8 cellular contexts compared by ENCODE assay signal in the genomic region with DNA sequence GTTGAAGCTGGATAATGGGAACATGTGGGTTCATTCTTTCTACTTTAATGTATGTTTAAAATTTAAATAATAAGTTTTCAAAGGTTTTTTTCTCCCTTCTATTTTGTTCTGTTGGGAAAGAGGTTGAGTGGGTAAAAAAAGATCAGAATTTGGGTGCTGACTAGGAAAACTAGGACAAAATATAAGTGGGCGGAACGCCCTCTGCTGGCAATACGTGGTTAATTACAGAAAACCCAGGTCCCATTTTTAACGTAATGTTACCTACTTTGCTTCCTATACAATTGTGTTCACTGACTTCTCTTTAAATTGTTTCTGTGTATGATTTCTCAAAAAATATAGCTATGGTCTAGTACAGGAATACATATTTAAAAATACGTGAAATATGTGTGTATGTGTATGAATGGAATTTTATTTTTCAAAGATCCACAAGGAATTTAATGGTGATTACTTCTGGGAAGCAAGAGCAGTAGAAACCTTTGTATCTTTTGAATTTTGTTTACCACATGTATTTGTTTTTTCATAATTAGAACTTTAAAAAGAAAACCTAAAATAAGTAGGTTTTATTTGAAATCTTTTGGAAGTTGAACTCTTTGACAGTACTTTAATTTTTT. TPM values are rescaled to one million over a fixed set of nuclear protein-coding genes. Genes with fewer than 3 reads are reported as not detected.
DNase-seq lines count a peak whose midpoint lies in the region; ATAC-seq and TF ChIP-seq lines count a peak whose summit lies in the region.

No MANE protein-coding gene starts in this region.

- no peaks in the 10 kb centered on the region for H3K27me3 Mint-ChIP-seq in osteocyte (ENCODE audit: unreplicated experiment)

- no peak overlapping the region for H3K4me3 Mint-ChIP-seq in osteocyte (ENCODE audit: unreplicated experiment)

- H3K27me3 ChIP-seq in BJ (ENCODE audit: control insufficient read depth, insufficient read depth, low read length) (no peaks in the 10 kb centered on the region), vagina (no peaks in the 10 kb centered on the region)

- H3K9me3 Mint-ChIP-seq in osteocyte (ENCODE audit: unreplicated experiment), result peaks cover 6% of the 10 kb centered on the region

- no peaks in the 10 kb centered on the region for H3K9me3 ChIP-seq in vagina

- H3K36me3 Mint-ChIP-seq in osteocyte (ENCODE audit: unreplicated experiment), result peaks cover 39% of the 10 kb centered on the region

- peaks cover 28% of the 10 kb centered on the region for H3K4me1 ChIP-seq in vagina

- no peak overlapping the region for H3K27ac ChIP-seq in vagina

- TF ChIP-seq CTCF in BJ (IDR thresholded peaks at IDR 0.05; ENCODE audit: insufficient read depth, low read depth, low read length) (peak; percentile 73), fibroblast of the aortic adventitia (IDR thresholded peaks at IDR 0.05; ENCODE audit: insufficient read depth, low read length) (peak; percentile 68), osteocyte (IDR thresholded peaks at IDR 0.05) (peak; percentile 83), vagina (IDR thresholded peaks at IDR 0.05) (peak; percentile 54 to 70 (median 63))

- H3K4me3 ChIP-seq in BJ (ENCODE audit: low read depth, low read length) (no peak overlapping the region), fibroblast of the aortic adventitia (ENCODE audit: low read depth, low read length) (no peak overlapping the region), vagina (no peak overlapping the region)

- no peak for TF ChIP-seq POLR2A in vagina (IDR thresholded peaks at IDR 0.05)

- peaks cover 14% of the 10 kb centered on the region for H3K4me1 Mint-ChIP-seq in osteocyte (ENCODE audit: unreplicated experiment)

- DNase-seq in BJ (ENCODE audit: low read depth) (no peak), H4 (ENCODE audit: low spot score) (peak; percentile 7), OCI-M1 (lab: John Stamatoyannopoulos, UW) (peak; percentile 83), activated T-helper 1 cell treated with Interleukin-2 at 50 U/mL for 16 hours (ENCODE audit: low read depth) (peak; percentile 29), fibroblast of the aortic adventitia (ENCODE audit: low read depth) (peak; percentile 71), osteocyte (ENCODE audit: extremely low spot score, unreplicated experiment) (no peak), vagina (ENCODE audit: extremely low spot score in 2 of 2) (no peak)

- peaks cover 6% of the 10 kb centered on the region; the same call in 1 of the 2 replicates for H3K36me3 ChIP-seq in BJ (ENCODE audit: control insufficient read depth, insufficient read depth, low read length)
- H3K36me3 ChIP-seq in vagina, result peaks cover 0 to 38% of the 10 kb centered on the region in 2 donors

- intact Hi-C loops in vagina (cut with DNase I), result no loop called here

- no peak overlapping the region for H3K27ac Mint-ChIP-seq in osteocyte (ENCODE audit: unreplicated experiment)

- ATAC-seq in GM18517 (IDR thresholded peaks at IDR 0.05; ENCODE audit: unreplicated experiment), result no peak

- CTCF ChIA-PET in BJ (lab: Yijun Ruan, JAX), result interaction anchor here (0.6 to 2.4 kb wide), 11 partner anchors 9 to 385 kb away, joined by 3 to 17 read pairs (median 5); partner anchors contain the start of genes ECD, FAM149B1 and P4HA1

- POLR2A ChIA-PET in BJ (lab: Charles Lee), result no interaction called here

RNA-seq across cellular contexts. Expression of gene ECD, which starts 8.7 kb away (rescaled TPM):
- 25.4 and 32.7 TPM in 2 replicates for polyA plus RNA-seq in BJ (2011; rRNA removed)
- 13.9 and 16.3 TPM in 2 replicates for polyA minus RNA-seq in BJ (2011; rRNA and poly(A)+ RNA removed)
- total RNA-seq in H4 (2014; rRNA removed; shearing (Covaris generic)), result 41.1 and 49.9 TPM in 2 replicates
- total RNA-seq in fibroblast of the aortic adventitia (ENCODE audit: low replicate concordance) (24.0 and 33.3 TPM in 2 replicates), osteocyte (32.3 and 34.1 TPM in 2 replicates), vagina (26.5 TPM)

RNA-seq across cellular contexts. Expression of gene FAM149B1, which starts 8.8 kb away (rescaled TPM):
- polyA plus RNA-seq in BJ (2011; rRNA removed), result 33.0 and 40.2 TPM in 2 replicates
- polyA minus RNA-seq in BJ (2011; rRNA and poly(A)+ RNA removed), result 21.3 and 26.5 TPM in 2 replicates
- 6.8 and 11.6 TPM in 2 replicates for total RNA-seq in H4 (2014; rRNA removed; shearing (Covaris generic))
- 30.8 and 47.5 TPM in 2 replicates for total RNA-seq in fibroblast of the aortic adventitia (ENCODE audit: low replicate concordance)
- total RNA-seq in osteocyte, result 21.4 TPM in 2 replicates
- 25.8 TPM for total RNA-seq in vagina

RNA-seq across cellular contexts. Expression of gene NUDT13, which starts 48.9 kb away (rescaled TPM):
- polyA plus RNA-seq in BJ (2011; rRNA removed), result 1.7 and 2.2 TPM in 2 replicates
- 0.51 and 0.71 TPM in 2 replicates for polyA minus RNA-seq in BJ (2011; rRNA and poly(A)+ RNA removed)
- 1.1 and 2.0 TPM in 2 replicates for total RNA-seq in H4 (2014; rRNA removed; shearing (Covaris generic))
- total RNA-seq in fibroblast of the aortic adventitia (ENCODE audit: low replicate concordance) (1.8 TPM in 2 replicates), osteocyte (2.8 and 3.2 TPM in 2 replicates), vagina (2.9 TPM)

Comparison
In these comparisons a context has a peak if more than half of its experiments do, and no peak if none do; other contexts are left out.
1. DNase-seq: peak in H4 (single experiment), OCI-M1 (single experiment), activated T-helper 1 cell treated with Interleukin-2 at 50 U/mL for 16 hours (single experiment) and fibroblast of the aortic adventitia (single experiment); none in BJ (single experiment), osteocyte (single experiment) and vagina (0 of 2).
2. Peak in every context shown above with its lines, with median percentiles within 50 percentile points of each other: CTCF ChIP-seq.